Comparison of ENCODE assay signal across 9 cellular contexts in the genomic region with DNA sequence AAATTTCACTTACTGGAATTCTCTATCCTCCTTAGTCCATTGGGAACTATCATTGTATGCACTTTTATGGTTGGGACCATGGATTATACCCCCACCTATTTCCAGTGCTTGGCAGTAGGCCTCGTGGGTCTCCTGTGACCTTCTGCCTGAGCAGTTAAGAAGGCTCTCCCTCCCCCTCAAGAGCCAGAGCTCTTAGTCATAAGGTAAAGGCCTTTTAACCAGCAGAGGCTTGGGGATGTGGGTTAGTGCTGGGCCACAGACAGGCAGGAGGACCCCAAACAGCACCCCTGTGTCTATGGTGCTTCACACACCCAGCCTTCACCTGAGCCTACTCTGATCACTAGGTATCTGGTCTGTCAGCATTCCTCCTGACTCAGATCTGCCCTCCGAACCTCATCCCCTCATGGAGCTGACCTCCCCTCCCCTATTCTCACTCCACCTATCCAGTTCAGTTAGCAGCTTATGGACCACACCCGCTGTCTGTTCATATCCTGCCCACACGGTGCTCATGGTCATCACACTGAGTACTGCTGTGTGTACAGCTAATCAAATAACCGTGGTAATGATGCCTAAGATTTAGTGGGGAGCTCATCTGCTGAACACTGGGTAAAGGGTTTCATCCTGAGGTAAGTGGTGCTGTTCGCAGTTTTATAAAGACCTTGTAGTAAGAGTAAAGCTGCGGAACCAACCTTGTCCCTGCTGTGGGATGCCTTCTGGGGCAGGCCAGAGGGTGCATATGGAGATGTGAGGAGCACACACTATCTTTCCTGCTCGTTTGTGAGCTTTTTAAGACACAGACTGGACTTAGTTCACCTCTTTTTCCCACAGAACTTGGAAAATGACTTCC. TPM values are rescaled to one million over a fixed set of nuclear protein-coding genes. Genes with fewer than 3 reads are reported as not detected.
A peak's percentile ranks its signal among the peaks of the same experiment; 100 is the strongest.
DNase-seq lines count a peak whose midpoint lies in the region; ATAC-seq and TF ChIP-seq lines count a peak whose summit lies in the region.
"Had no signal": no experiment of that assay in that cellular context is flagged by ENCODE, and none has a peak within 500 bp of the region (broad histone marks: within the 10 kb centered on the region; RNA-seq: fewer than 3 reads in every experiment).

No MANE protein-coding gene starts in this region.

- TF ChIP-seq CTCF in WTC11 (IDR thresholded peaks at IDR 0.05): no peak
- no peak for TF ChIP-seq CTCF in fibroblast of pulmonary artery (IDR thresholded peaks at IDR 0.05; ENCODE audit: low read length, missing control alignments)
- no peak for TF ChIP-seq CTCF in thoracic aorta (IDR thresholded peaks at IDR 0.05)

- DNase-seq in activated naive CD4-positive, alpha-beta T cell treated with anti-CD3 and anti-CD28 coated beads, Interleukin-2, amount 50 U/mL, for 72 hours (ENCODE audit: low spot score in 2 of 2): no peak
- DNase-seq in activated naive CD4-positive, alpha-beta T cell treated with Interleukin-2 at 50 U/mL for 16 hours: no peak
- DNase-seq in WTC11 (ENCODE audit: low spot score) (no peak), fibroblast of pulmonary artery (ENCODE audit: low read depth) (peak; percentile 18), thoracic aorta (ENCODE audit: low spot score) (no peak), foreskin melanocyte (no peak)

- H3K36me3 Mint-ChIP-seq in activated naive CD4-positive, alpha-beta T cell treated with anti-CD3 and anti-CD28 coated beads, Interleukin-2, amount 50 U/mL, for 72 hours: no peaks in the 10 kb centered on the region
- peaks cover 30% of the 10 kb centered on the region for H3K36me3 Mint-ChIP-seq in WTC11

- peak; percentile 34 to 52 for ATAC-seq in activated naive CD4-positive, alpha-beta T cell treated with anti-CD3 and anti-CD28 coated beads, Interleukin-2, amount 50 U/mL, for 72 hours
- ATAC-seq in WTC11: peak; percentile 35
- peak; percentile 27 for ATAC-seq in thoracic aorta (ENCODE audit: insufficient number of reproducible peaks, low FRiP score, low read depth)
- ATAC-seq in HG02571 (IDR thresholded peaks at IDR 0.05; ENCODE audit: unreplicated experiment): no peak
- ATAC-seq in HG03520 (IDR thresholded peaks at IDR 0.05; ENCODE audit: unreplicated experiment): no peak

- no peaks in the 10 kb centered on the region for H3K27me3 ChIP-seq in thoracic aorta (replicated peaks; ENCODE audit: insufficient read depth)

- peaks cover 44% of the 10 kb centered on the region for H3K36me3 ChIP-seq in thoracic aorta

- no peaks in the 10 kb centered on the region for H3K4me1 Mint-ChIP-seq in WTC11

- H3K9me3 ChIP-seq in thoracic aorta: no peaks in the 10 kb centered on the region

- H3K9me3 Mint-ChIP-seq in activated naive CD4-positive, alpha-beta T cell treated with anti-CD3 and anti-CD28 coated beads, Interleukin-2, amount 50 U/mL, for 72 hours: no peaks in the 10 kb centered on the region
- H3K9me3 Mint-ChIP-seq in WTC11: no peaks in the 10 kb centered on the region

- H3K4me3 Mint-ChIP-seq in WTC11: no peak overlapping the region

- peak overlapping the region in 1 of 2 donors; percentile 78 for H3K27ac Mint-ChIP-seq in activated naive CD4-positive, alpha-beta T cell treated with anti-CD3 and anti-CD28 coated beads, Interleukin-2, amount 50 U/mL, for 72 hours
- H3K27ac Mint-ChIP-seq in WTC11: peak overlapping the region; percentile 60

- no peaks in the 10 kb centered on the region for H3K4me1 ChIP-seq in thoracic aorta (ENCODE audit: control insufficient read depth in 1 of 2, low read depth in 2 of 2)

- CTCF ChIA-PET in WTC11 (lab: Charles Lee): interaction anchor here (0.6 to 2.5 kb wide), 26 partner anchors 9 to 414 kb away, joined by 3 to 11 read pairs (median 3); a partner anchor contains a TSS

- no peak overlapping the region for H3K27ac ChIP-seq in thoracic aorta

- H3K27me3 Mint-ChIP-seq in WTC11 (ENCODE audit: low read depth): no peaks in the 10 kb centered on the region

- no peak overlapping the region for H3K4me3 ChIP-seq in fibroblast of pulmonary artery (replicated peaks; ENCODE audit: low read depth, low read length)
- H3K4me3 ChIP-seq in thoracic aorta: no peak overlapping the region
- H3K4me3 ChIP-seq: skin epidermis had no signal

- POLR2A ChIA-PET in WTC11 (lab: Charles Lee): interaction anchor here (1.0 kb wide), 2 partner anchors 159 to 296 kb away, joined by 3 read pairs; a partner anchor contains a TSS

TF ChIP-seq in WTC11, 78 proteins besides CTCF, POLR2A, EP300 and RAD21 (continues in another document):
- TF ChIP-seq ZNF138 (CRISPR knock-in tag; conservative IDR thresholded peaks at IDR 0.05) (no peak), NR2C2 (CRISPR knock-in tag; IDR thresholded peaks at IDR 0.05) (no peak), MYBL2 (CRISPR knock-in tag; IDR thresholded peaks at IDR 0.05) (no peak), ZNF219 (CRISPR knock-in tag; IDR thresholded peaks at IDR 0.05; ENCODE audit: borderline replicate concordance) (no peak), NFATC4 (CRISPR knock-in tag; IDR thresholded peaks at IDR 0.05) (no peak), TEAD1 (CRISPR knock-in tag; IDR thresholded peaks at IDR 0.05) (no peak)
- TF ChIP-seq, protein P1, sequence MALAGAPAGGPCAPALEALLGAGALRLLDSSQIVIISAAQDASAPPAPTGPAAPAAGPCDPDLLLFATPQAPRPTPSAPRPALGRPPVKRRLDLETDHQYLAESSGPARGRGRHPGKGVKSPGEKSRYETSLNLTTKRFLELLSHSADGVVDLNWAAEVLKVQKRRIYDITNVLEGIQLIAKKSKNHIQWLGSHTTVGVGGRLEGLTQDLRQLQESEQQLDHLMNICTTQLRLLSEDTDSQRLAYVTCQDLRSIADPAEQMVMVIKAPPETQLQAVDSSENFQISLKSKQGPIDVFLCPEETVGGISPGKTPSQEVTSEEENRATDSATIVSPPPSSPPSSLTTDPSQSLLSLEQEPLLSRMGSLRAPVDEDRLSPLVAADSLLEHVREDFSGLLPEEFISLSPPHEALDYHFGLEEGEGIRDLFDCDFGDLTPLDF (CRISPR knock-in tag; IDR thresholded peaks at IDR 0.05): no peak
- TF ChIP-seq, protein P2, sequence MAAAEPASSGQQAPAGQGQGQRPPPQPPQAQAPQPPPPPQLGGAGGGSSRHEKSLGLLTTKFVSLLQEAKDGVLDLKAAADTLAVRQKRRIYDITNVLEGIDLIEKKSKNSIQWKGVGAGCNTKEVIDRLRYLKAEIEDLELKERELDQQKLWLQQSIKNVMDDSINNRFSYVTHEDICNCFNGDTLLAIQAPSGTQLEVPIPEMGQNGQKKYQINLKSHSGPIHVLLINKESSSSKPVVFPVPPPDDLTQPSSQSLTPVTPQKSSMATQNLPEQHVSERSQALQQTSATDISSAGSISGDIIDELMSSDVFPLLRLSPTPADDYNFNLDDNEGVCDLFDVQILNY (CRISPR knock-in tag; IDR thresholded peaks at IDR 0.05): no peak
- TF ChIP-seq, protein P3, sequence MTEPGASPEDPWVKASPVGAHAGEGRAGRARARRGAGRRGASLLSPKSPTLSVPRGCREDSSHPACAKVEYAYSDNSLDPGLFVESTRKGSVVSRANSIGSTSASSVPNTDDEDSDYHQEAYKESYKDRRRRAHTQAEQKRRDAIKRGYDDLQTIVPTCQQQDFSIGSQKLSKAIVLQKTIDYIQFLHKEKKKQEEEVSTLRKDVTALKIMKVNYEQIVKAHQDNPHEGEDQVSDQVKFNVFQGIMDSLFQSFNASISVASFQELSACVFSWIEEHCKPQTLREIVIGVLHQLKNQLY (CRISPR knock-in tag; IDR thresholded peaks at IDR 0.05): no peak
- TF ChIP-seq, protein P4, sequence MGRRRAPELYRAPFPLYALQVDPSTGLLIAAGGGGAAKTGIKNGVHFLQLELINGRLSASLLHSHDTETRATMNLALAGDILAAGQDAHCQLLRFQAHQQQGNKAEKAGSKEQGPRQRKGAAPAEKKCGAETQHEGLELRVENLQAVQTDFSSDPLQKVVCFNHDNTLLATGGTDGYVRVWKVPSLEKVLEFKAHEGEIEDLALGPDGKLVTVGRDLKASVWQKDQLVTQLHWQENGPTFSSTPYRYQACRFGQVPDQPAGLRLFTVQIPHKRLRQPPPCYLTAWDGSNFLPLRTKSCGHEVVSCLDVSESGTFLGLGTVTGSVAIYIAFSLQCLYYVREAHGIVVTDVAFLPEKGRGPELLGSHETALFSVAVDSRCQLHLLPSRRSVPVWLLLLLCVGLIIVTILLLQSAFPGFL (CRISPR knock-in tag; IDR thresholded peaks at IDR 0.05; ENCODE audit: borderline replicate concordance): no peak
- TF ChIP-seq, protein P5, sequence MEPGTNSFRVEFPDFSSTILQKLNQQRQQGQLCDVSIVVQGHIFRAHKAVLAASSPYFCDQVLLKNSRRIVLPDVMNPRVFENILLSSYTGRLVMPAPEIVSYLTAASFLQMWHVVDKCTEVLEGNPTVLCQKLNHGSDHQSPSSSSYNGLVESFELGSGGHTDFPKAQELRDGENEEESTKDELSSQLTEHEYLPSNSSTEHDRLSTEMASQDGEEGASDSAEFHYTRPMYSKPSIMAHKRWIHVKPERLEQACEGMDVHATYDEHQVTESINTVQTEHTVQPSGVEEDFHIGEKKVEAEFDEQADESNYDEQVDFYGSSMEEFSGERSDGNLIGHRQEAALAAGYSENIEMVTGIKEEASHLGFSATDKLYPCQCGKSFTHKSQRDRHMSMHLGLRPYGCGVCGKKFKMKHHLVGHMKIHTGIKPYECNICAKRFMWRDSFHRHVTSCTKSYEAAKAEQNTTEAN (CRISPR knock-in tag; IDR thresholded peaks at IDR 0.05): no peak

RNA-seq across cellular contexts. Expression of a gene that starts 40.9 kb away (rescaled TPM):
- total RNA-seq in activated naive CD4-positive, alpha-beta T cell treated with anti-CD3 and anti-CD28 coated beads, Interleukin-2, amount 50 U/mL, for 72 hours: 10 to 100 TPM; 23.0 to 25.1 TPM
- total RNA-seq in WTC11 (2021) (23.4 to 29.5 TPM (median 28.4 TPM) in 3 replicates), thoracic aorta (10 to 100 TPM; 18.4 to 30.9 TPM)

RNA-seq across cellular contexts. Expression of a gene that starts 41.1 kb away (rescaled TPM):
- 1 to 10 TPM; 4.0 to 5.9 TPM for total RNA-seq in activated naive CD4-positive, alpha-beta T cell treated with anti-CD3 and anti-CD28 coated beads, Interleukin-2, amount 50 U/mL, for 72 hours
- 4.4 to 5.8 TPM (median 5.7 TPM) in 3 replicates for total RNA-seq in WTC11 (2021)
- total RNA-seq in thoracic aorta: 1 to 10 TPM in 1 of 2 donors, under 1 TPM in 1; 0.68 to 5.6 TPM

RNA-seq across cellular contexts. Expression of a gene that starts 57.2 kb away (rescaled TPM):
- 10 to 100 TPM; 29.4 to 29.9 TPM for total RNA-seq in activated naive CD4-positive, alpha-beta T cell treated with anti-CD3 and anti-CD28 coated beads, Interleukin-2, amount 50 U/mL, for 72 hours
- total RNA-seq in WTC11 (2021) (44.1 to 53.5 TPM (median 49.8 TPM) in 3 replicates), thoracic aorta (10 to 100 TPM; 32.2 to 50.4 TPM)

Comparison
In these comparisons a context has a peak if more than half of its experiments do, and no peak if none do; other contexts are left out.
1. ATAC-seq: peak in activated naive CD4-positive, alpha-beta T cell treated with anti-CD3 and anti-CD28 coated beads, Interleukin-2, amount 50 U/mL, for 72 hours (2 of 2), WTC11 (single experiment) and thoracic aorta (single experiment); none in HG02571 (single experiment) and HG03520 (single experiment).